In the genomic region with DNA sequence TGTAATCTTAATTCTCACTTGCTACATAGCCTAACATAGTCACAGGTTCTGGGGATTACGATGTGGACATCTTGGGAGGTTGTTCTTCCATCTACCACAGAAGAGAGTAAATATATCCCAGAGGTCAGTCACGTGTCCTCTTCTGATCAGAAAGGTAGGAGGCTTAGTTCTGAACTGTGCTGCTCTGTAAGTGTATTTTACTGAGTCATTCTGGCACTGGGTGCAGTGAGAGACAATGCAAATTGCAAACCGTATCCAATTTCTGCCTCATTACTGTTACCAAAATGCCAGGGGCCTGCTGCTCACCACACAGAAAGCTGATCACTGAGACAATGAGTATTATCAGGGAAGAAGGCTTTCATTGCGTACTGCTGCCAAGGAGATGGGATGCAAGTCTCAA, we compare ENCODE assay signal across 22 cellular contexts.
DNase-seq lines count a peak whose midpoint lies in the region; ATAC-seq and TF ChIP-seq lines count a peak whose summit lies in the region.
"Had no signal": no experiment of that assay in that cellular context is flagged by ENCODE, and none has a peak within 500 bp of the region (broad histone marks: within the 10 kb centered on the region; RNA-seq: fewer than 3 reads in every experiment).

No MANE protein-coding gene starts in this region.

- H3K36me3 Mint-ChIP-seq in activated T-cell treated with anti-CD3 and anti-CD28 coated beads, Interleukin-2, amount 50 U/mL, for 72 hours (ENCODE audit: insufficient read depth in 2 of 2) = peaks cover 0 to 5% of the 10 kb centered on the region in 2 donors
- H3K36me3 Mint-ChIP-seq: activated naive CD4-positive, alpha-beta T cell treated with anti-CD3 and anti-CD28 coated beads, Interleukin-2, amount 10 ng/mL, durations not matched to agents 7 days and 5 days; memory B cell; type B pancreatic cell had no signal

- H3K4me1 ChIP-seq in mammary epithelial cell (ENCODE audit: insufficient read depth, low read length) (peaks cover 34% of the 10 kb centered on the region), muscle layer of duodenum (ENCODE audit: control insufficient read depth in 1 of 2, insufficient read depth in 2 of 2, low read length in 2 of 2) (peaks cover 0 to 8% of the 10 kb centered on the region in 2 donors), osteoblast (ENCODE audit: insufficient read depth, low read length) (no peaks in the 10 kb centered on the region)
- H3K4me1 ChIP-seq: ascending aorta, BLaER1, Peyer's patch had no signal

- H3K36me3 ChIP-seq in mammary epithelial cell (ENCODE audit: insufficient read depth, low read length) (no peaks in the 10 kb centered on the region), muscle layer of duodenum (ENCODE audit: control insufficient read depth in 1 of 2, insufficient read depth in 2 of 2, low read length in 2 of 2) (no peaks in the 10 kb centered on the region), osteoblast (ENCODE audit: insufficient read depth, low read length) (no peaks in the 10 kb centered on the region)
- H3K36me3 ChIP-seq: ascending aorta, BLaER1, esophagus muscularis mucosa, Peyer's patch had no signal

- intact Hi-C loops in mammary epithelial cell (cut with micrococcal nuclease) = no loop called here

- H3K27ac ChIP-seq in mammary epithelial cell (ENCODE audit: insufficient read depth, low read depth, low read length) (no peak overlapping the region), muscle layer of duodenum (ENCODE audit: low read length) (peak overlapping the region; percentile 39), osteoblast (ENCODE audit: low read depth, low read length) (no peak overlapping the region)
- H3K27ac ChIP-seq: ascending aorta, BLaER1, Peyer's patch had no signal

- dilution Hi-C loops in mammary epithelial cell (cut with HindIII; ENCODE audit: low sequenced_read_pairs) = no loop called here

- H3K27ac Mint-ChIP-seq in activated T-cell treated with anti-CD3 and anti-CD28 coated beads, Interleukin-2, amount 50 U/mL, for 72 hours = no peak overlapping the region
- H3K27ac Mint-ChIP-seq: activated naive CD4-positive, alpha-beta T cell treated with anti-CD3 and anti-CD28 coated beads, Interleukin-2, amount 10 ng/mL, durations not matched to agents 7 days and 5 days; memory B cell; naive thymus-derived CD8-positive, alpha-beta T cell; stimulated activated naive CD8-positive, alpha-beta T cell treated with anti-CD3 and anti-CD28 coated beads, Interleukin-15, amount 100 ng/mL, for 72 hours; type B pancreatic cell had no signal

- WGBS in mammary epithelial cell (ENCODE audit: low coverage, missing lambda C conversion rate) = 76% methylated on average over 4 of the region's 4 CpGs

- H3K4me1 Mint-ChIP-seq in activated T-cell treated with anti-CD3 and anti-CD28 coated beads, Interleukin-2, amount 50 U/mL, for 72 hours (ENCODE audit: low read depth) = no peaks in the 10 kb centered on the region
- H3K4me1 Mint-ChIP-seq: activated naive CD4-positive, alpha-beta T cell treated with anti-CD3 and anti-CD28 coated beads, Interleukin-2, amount 10 ng/mL, durations not matched to agents 7 days and 5 days; memory B cell; stimulated activated naive CD8-positive, alpha-beta T cell treated with anti-CD3 and anti-CD28 coated beads, Interleukin-15, amount 100 ng/mL, for 72 hours had no signal

- H3K9me3 Mint-ChIP-seq in activated T-cell treated with anti-CD3 and anti-CD28 coated beads, Interleukin-2, amount 50 U/mL, for 72 hours = peaks cover 7% of the 10 kb centered on the region in 2 donors
- H3K9me3 Mint-ChIP-seq: activated naive CD4-positive, alpha-beta T cell treated with anti-CD3 and anti-CD28 coated beads, Interleukin-2, amount 10 ng/mL, durations not matched to agents 7 days and 5 days had no signal

- CTCF ChIA-PET in mammary epithelial cell (lab: Charles Lee; ENCODE audit: low non-redundant PET) = no interaction called here

- H2AFZ ChIP-seq in mammary epithelial cell (ENCODE audit: low read depth, low read length) (no peak overlapping the region), osteoblast (ENCODE audit: low read length) (no peak overlapping the region)

- no peak overlapping the region for H3K4me3 Mint-ChIP-seq in activated T-cell treated with anti-CD3 and anti-CD28 coated beads, Interleukin-2, amount 50 U/mL, for 72 hours
- H3K4me3 Mint-ChIP-seq: activated naive CD4-positive, alpha-beta T cell treated with anti-CD3 and anti-CD28 coated beads, Interleukin-2, amount 10 ng/mL, durations not matched to agents 7 days and 5 days; memory B cell; naive thymus-derived CD8-positive, alpha-beta T cell; stimulated activated naive CD8-positive, alpha-beta T cell treated with anti-CD3 and anti-CD28 coated beads, Interleukin-15, amount 100 ng/mL, for 72 hours; type B pancreatic cell had no signal

- H3K4me2 ChIP-seq in mammary epithelial cell (ENCODE audit: insufficient read depth, low read depth, low read length) (no peak overlapping the region), osteoblast (ENCODE audit: insufficient read depth, low read length) (no peak overlapping the region)
- H3K4me2 ChIP-seq: BLaER1 had no signal

- no peaks in the 10 kb centered on the region for H3K9me3 ChIP-seq in mammary epithelial cell (replicated peaks; ENCODE audit: insufficient read depth, low read length)
- H3K9me3 ChIP-seq in muscle layer of duodenum (ENCODE audit: control insufficient read depth in 1 of 2, low read length in 2 of 2) = peaks cover 0 to under 1% of the 10 kb centered on the region in 2 donors
- no peaks in the 10 kb centered on the region for H3K9me3 ChIP-seq in osteoblast (ENCODE audit: low read depth, low read length)
- H3K9me3 ChIP-seq: Peyer's patch had no signal

- in situ Hi-C loops in mammary epithelial cell (cut with MboI; ENCODE audit: low sequenced_read_pairs in 2 of 2) = no loop called here

- H3K4me3 ChIP-seq in mammary epithelial cell (replicated peaks in 1 of 3; ENCODE audit: insufficient read depth in 1 of 3, low read depth in 2 of 3, low read length in 3 of 3) (no peak overlapping the region), muscle layer of duodenum (ENCODE audit: low read depth in 1 of 2, low read length in 2 of 2) (no peak overlapping the region), osteoblast (ENCODE audit: insufficient read depth, low read length) (no peak overlapping the region)
- H3K4me3 ChIP-seq: ascending aorta, BLaER1, esophagus muscularis mucosa, Peyer's patch had no signal

- H3K27me3 Mint-ChIP-seq in activated T-cell treated with anti-CD3 and anti-CD28 coated beads, Interleukin-2, amount 50 U/mL, for 72 hours (ENCODE audit: low read depth) = peaks cover 10% of the 10 kb centered on the region

- TF ChIP-seq CTCF in mammary epithelial cell (conservative IDR thresholded peaks at IDR 0.05 in 1 of 2, IDR thresholded peaks at IDR 0.05 in 1 of 2; ENCODE audit: extremely low read depth in 1 of 2, insufficient read depth in 1 of 2, low read depth in 1 of 2, low read length in 2 of 2) (no peak), osteoblast (IDR thresholded peaks at IDR 0.05; ENCODE audit: extremely low read depth, low read depth, low read length) (no peak)

- H3K79me2 ChIP-seq in mammary epithelial cell (ENCODE audit: insufficient read depth, low read length) (no peaks in the 10 kb centered on the region), osteoblast (ENCODE audit: insufficient read depth, low read length) (no peaks in the 10 kb centered on the region)

- ATAC-seq in activated T-cell treated with anti-CD3 and anti-CD28 coated beads, Interleukin-2, amount 50 U/mL, for 72 hours (replicated peaks in 1 of 2) = no peak
- ATAC-seq: naive thymus-derived CD8-positive, alpha-beta T cell; stimulated activated naive CD8-positive, alpha-beta T cell treated with anti-CD3 and anti-CD28 coated beads, Interleukin-15, amount 100 ng/mL, for 72 hours had no signal

- no TSS peak for BruUV-seq in mammary epithelial cell (replicated peaks; lab: Mats Ljungman, UMichigan)

- H3K27me3 ChIP-seq in mammary epithelial cell (ENCODE audit: insufficient read depth, low read length) = no peaks in the 10 kb centered on the region
- H3K27me3 ChIP-seq in muscle layer of duodenum (ENCODE audit: low read depth, low read length) = no peaks in the 10 kb centered on the region
- peaks cover 8% of the 10 kb centered on the region for H3K27me3 ChIP-seq in osteoblast (ENCODE audit: insufficient read depth, low read length)
- H3K27me3 ChIP-seq: ascending aorta, BLaER1, esophagus muscularis mucosa, Peyer's patch had no signal

- H3K9ac ChIP-seq in mammary epithelial cell (ENCODE audit: insufficient read depth, low read length) = no peak overlapping the region
- H3K9ac ChIP-seq: BLaER1 had no signal

- no peaks in the 10 kb centered on the region for H4K20me1 ChIP-seq in mammary epithelial cell (ENCODE audit: insufficient read depth, low read length)
- H4K20me1 ChIP-seq in osteoblast (ENCODE audit: insufficient read depth, low read length) = no peaks in the 10 kb centered on the region
- H4K20me1 ChIP-seq: BLaER1 had no signal

- peak; percentile 30 for DNase-seq in NCI-H2107 treated with DMSO at 0.1 percent for 48 hours (lab: John Stamatoyannopoulos, UW; ENCODE audit: unreplicated experiment)
- no peak for DNase-seq in NCI-H2107 (lab: John Stamatoyannopoulos, UW)
- DNase-seq in NCI-H69 (lab: John Stamatoyannopoulos, UW) = peak; percentile 75
- peak; percentile 32 for DNase-seq in mammary epithelial cell
- DNase-seq in osteoblast (ENCODE audit: insufficient read length, low spot score, missing footprints) = no peak
- no peak for DNase-seq in activated T-cell treated with anti-CD3 and anti-CD28 coated beads, Interleukin-2, amount 50 U/mL, for 72 hours
- no peak for DNase-seq in HK-2 (ENCODE audit: unreplicated experiment)
- DNase-seq: activated naive CD4-positive, alpha-beta T cell treated with anti-CD3 and anti-CD28 coated beads, Interleukin-2, amount 10 ng/mL, durations not matched to agents 7 days and 5 days; activated T-cell treated with anti-CD3 and anti-CD28 coated beads, Interleukin-2, amount 50 U/mL, for 48 hours; effector memory CD4-positive, alpha-beta T cell; glutamatergic neuron; naive thymus-derived CD8-positive, alpha-beta T cell; NCI-H1436 treated with DMSO at 0.1 percent for 48 hours; NK-92 treated with Interleukin-12 subunit alpha and Interleukin-12 subunit beta, amount 100 ng/mL, for 24 hours; Peyer's patch; stimulated activated naive CD8-positive, alpha-beta T cell treated with anti-CD3 and anti-CD28 coated beads, Interleukin-15, amount 100 ng/mL, for 72 hours had no signal

Comparison
In these comparisons a context has a peak if more than half of its experiments do, and no peak if none do; other contexts are left out.
1. DNase-seq: peak in NCI-H2107 treated with DMSO at 0.1 percent for 48 hours (single experiment), NCI-H69 (single experiment) and mammary epithelial cell (single experiment); none in NCI-H2107 (single experiment), osteoblast (single experiment), activated T-cell treated with anti-CD3 and anti-CD28 coated beads, Interleukin-2, amount 50 U/mL, for 72 hours (0 of 2) and HK-2 (single experiment).